In the genomic region with DNA sequence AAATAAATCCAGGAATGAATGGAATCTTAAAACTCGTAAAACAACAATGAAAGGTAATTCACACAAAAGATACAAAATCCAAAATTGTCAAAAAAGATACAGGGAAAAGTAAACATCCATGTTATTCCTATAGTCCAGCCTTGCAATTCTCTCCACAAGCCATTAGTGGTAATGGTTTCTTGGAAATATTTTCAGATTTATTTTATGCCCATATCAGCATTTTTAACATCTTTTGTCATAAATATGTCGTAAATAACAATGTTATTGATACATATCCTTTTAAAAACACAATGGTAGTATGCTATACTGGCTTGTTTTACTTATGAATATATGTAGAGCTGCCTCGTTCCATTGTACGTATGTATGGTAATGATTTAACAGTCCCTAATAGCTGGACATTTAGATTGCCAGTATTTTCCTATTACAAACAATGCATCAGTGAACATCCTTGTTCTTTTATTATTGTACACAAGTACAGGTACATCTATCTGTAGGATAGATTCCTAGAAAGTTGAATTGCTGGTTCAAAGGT, we compare ENCODE assay signal across 8 cellular contexts. TPM values are rescaled to one million over a fixed set of nuclear protein-coding genes. Genes with fewer than 3 reads are reported as not detected.
DNase-seq lines count a peak whose midpoint lies in the region; ATAC-seq and TF ChIP-seq lines count a peak whose summit lies in the region.

No MANE protein-coding gene starts in this region.

- CTCF ChIA-PET in activated CD8-positive, alpha-beta T cell treated with anti-CD3 and anti-CD28 coated beads for 36 hours (lab: Charles Lee) = interaction anchor here (0.6 to 1.6 kb wide), 3 partner anchors 32 to 219 kb away, joined by 3 to 9 read pairs (median 6); no protein-coding TSS in a partner anchor

- H3K36me3 ChIP-seq in iPS-18a (ENCODE audit: control insufficient read depth, low read depth, low read length) = no peaks in the 10 kb centered on the region
- H3K36me3 ChIP-seq in subcutaneous abdominal adipose tissue (ENCODE audit: control insufficient read depth in 5 of 5, insufficient read depth in 5 of 5, low read length in 5 of 5) = no peaks in the 10 kb centered on the region

- H3K4me3 ChIP-seq in iPS-18a (ENCODE audit: low read length) = peak overlapping the region; percentile 85
- H3K4me3 ChIP-seq in subcutaneous abdominal adipose tissue (ENCODE audit: low read depth in 1 of 5, low read length in 5 of 5) = peak overlapping the region; percentile 80 to 92 (median 87)

- no peak for TF ChIP-seq CTCF in activated CD8-positive, alpha-beta T cell treated with anti-CD3 and anti-CD28 coated beads for 36 hours (IDR thresholded peaks at IDR 0.05)

- DNase-seq in NCI-H510A treated with DMSO at 0.1 percent for 48 hours (lab: John Stamatoyannopoulos, UW) (peak; percentile 44), NCI-H510A (lab: John Stamatoyannopoulos, UW) (no peak), SKM-1 (lab: John Stamatoyannopoulos, UW; ENCODE audit: unreplicated experiment) (no peak), NCI-H524 (lab: John Stamatoyannopoulos, UW) (no peak)
- no peak for DNase-seq in activated CD8-positive, alpha-beta T cell treated with anti-CD3 and anti-CD28 coated beads for 36 hours

- no peak overlapping the region for H3K27ac ChIP-seq in iPS-18a (ENCODE audit: low read length)
- peak overlapping the region; percentile 98 for H3K27ac ChIP-seq in subcutaneous abdominal adipose tissue (ENCODE audit: low read depth, low read length)

- peaks cover 3% of the 10 kb centered on the region for H3K27me3 Mint-ChIP-seq in activated CD8-positive, alpha-beta T cell treated with anti-CD3 and anti-CD28 coated beads for 36 hours

- peak overlapping the region; percentile 80 for H3K4me3 Mint-ChIP-seq in activated CD8-positive, alpha-beta T cell treated with anti-CD3 and anti-CD28 coated beads for 36 hours

- H3K4me1 Mint-ChIP-seq in activated CD8-positive, alpha-beta T cell treated with anti-CD3 and anti-CD28 coated beads for 36 hours (ENCODE audit: low read depth) = peaks cover 18% of the 10 kb centered on the region

- no peak for ATAC-seq in activated CD8-positive, alpha-beta T cell treated with anti-CD3 and anti-CD28 coated beads for 36 hours
- ATAC-seq in HG03025 (IDR thresholded peaks at IDR 0.05; ENCODE audit: low FRiP score, unreplicated experiment) = no peak

- H3K27me3 ChIP-seq in iPS-18a (ENCODE audit: control insufficient read depth, insufficient read depth, low read length) = no peaks in the 10 kb centered on the region
- no peaks in the 10 kb centered on the region for H3K27me3 ChIP-seq in subcutaneous abdominal adipose tissue (ENCODE audit: control insufficient read depth in 5 of 5, insufficient read depth in 4 of 5, low read length in 5 of 5)

- peaks cover 4% of the 10 kb centered on the region for H3K36me3 Mint-ChIP-seq in activated CD8-positive, alpha-beta T cell treated with anti-CD3 and anti-CD28 coated beads for 36 hours (ENCODE audit: low read depth)

- POLR2A ChIA-PET in activated CD8-positive, alpha-beta T cell treated with anti-CD3 and anti-CD28 coated beads for 36 hours (lab: Charles Lee) = interaction anchor here (0.6 to 1.0 kb wide), 2 partner anchors 30 to 592 kb away, joined by 3 read pairs; no protein-coding TSS in a partner anchor

- intact Hi-C loops in activated CD8-positive, alpha-beta T cell treated with anti-CD3 and anti-CD28 coated beads for 36 hours (cut with micrococcal nuclease) = loop anchor here (5.0 to 10.0 kb wide), 3 partner anchors 59 to 544 kb away; a partner anchor contains a TSS

- no peaks in the 10 kb centered on the region for H3K9me3 Mint-ChIP-seq in activated CD8-positive, alpha-beta T cell treated with anti-CD3 and anti-CD28 coated beads for 36 hours

- H3K9me3 ChIP-seq in iPS-18a (ENCODE audit: control insufficient read depth, low read depth, low read length) = no peaks in the 10 kb centered on the region
- no peaks in the 10 kb centered on the region for H3K9me3 ChIP-seq in subcutaneous abdominal adipose tissue (ENCODE audit: control insufficient read depth in 5 of 5, low read length in 5 of 5)

- peaks cover 14% of the 10 kb centered on the region for H3K4me1 ChIP-seq in iPS-18a (ENCODE audit: control insufficient read depth, low read depth, low read length)
- H3K4me1 ChIP-seq in subcutaneous abdominal adipose tissue (ENCODE audit: control insufficient read depth in 5 of 5, insufficient read depth in 5 of 5, low read length in 5 of 5) = peaks cover 7 to 36% (median 23%) of the 10 kb centered on the region in 5 donors

- peak overlapping the region; percentile 88 for H3K27ac Mint-ChIP-seq in activated CD8-positive, alpha-beta T cell treated with anti-CD3 and anti-CD28 coated beads for 36 hours

- H3K9ac ChIP-seq in iPS-18a (ENCODE audit: low read length) (peak overlapping the region; percentile 45), subcutaneous abdominal adipose tissue (ENCODE audit: low read length in 5 of 5) (peak overlapping the region in 4 of 5 donors; percentile 77 to 92 (median 90))

RNA-seq across cellular contexts. Expression of a gene that starts 30.6 kb away (rescaled TPM):
- total RNA-seq in activated CD8-positive, alpha-beta T cell treated with anti-CD3 and anti-CD28 coated beads for 36 hours = 10 to 100 TPM; 81.7 to 82.2 TPM
